Comparison of ENCODE assay signal across 1 cellular context in the genomic region with DNA sequence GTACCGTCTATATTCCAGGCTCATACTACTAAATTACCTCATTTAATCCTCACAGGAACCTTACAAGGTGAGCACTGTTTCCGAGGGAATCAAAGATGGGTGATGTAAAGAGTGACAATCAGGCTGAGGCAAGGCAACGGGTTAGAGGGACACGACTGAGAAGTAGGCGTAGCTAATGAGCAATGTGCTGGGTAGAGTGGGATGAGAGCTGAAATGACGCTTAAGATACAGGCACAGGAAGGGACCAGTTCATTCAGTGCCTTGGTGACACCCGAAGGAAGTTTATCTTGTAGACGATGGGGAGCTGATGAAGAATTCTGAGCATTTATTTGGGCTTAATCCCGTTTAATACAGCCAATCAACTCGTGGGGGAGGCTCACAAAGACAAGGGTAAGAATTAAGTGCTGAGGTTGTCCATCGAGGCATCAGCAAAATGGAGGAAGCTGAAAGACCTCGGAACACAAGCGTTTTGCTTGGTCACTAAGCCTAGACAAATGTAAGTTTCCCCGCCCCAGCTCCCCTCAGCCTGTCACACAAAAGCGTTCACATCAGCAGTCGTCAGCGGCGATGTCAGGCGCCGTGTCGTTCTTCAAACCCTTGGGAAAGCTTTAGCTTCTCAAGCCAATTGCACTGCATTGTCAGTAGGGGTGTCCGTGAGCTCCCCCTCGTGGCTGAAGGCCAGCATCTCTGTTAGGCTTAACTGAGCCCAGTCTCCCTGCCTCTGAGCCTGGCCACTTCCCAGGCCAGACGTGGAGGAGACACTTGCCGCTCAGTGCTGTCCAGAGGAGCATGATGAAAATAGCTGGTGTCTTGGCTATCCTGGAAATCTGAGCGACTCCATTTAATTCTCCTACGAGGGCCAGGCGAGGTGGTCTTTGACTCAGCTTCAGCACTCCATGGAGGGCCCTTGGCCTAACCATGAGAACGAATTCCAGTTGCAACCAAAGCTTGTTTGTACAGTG.
TF ChIP-seq lines count a peak whose summit lies in the region.

No MANE protein-coding gene starts in this region.

TF ChIP-seq in HepG2, 621 proteins besides CTCF, POLR2A, EP300 and RAD21 (continued from another document and continues in another):
- TF ChIP-seq, protein P1, sequence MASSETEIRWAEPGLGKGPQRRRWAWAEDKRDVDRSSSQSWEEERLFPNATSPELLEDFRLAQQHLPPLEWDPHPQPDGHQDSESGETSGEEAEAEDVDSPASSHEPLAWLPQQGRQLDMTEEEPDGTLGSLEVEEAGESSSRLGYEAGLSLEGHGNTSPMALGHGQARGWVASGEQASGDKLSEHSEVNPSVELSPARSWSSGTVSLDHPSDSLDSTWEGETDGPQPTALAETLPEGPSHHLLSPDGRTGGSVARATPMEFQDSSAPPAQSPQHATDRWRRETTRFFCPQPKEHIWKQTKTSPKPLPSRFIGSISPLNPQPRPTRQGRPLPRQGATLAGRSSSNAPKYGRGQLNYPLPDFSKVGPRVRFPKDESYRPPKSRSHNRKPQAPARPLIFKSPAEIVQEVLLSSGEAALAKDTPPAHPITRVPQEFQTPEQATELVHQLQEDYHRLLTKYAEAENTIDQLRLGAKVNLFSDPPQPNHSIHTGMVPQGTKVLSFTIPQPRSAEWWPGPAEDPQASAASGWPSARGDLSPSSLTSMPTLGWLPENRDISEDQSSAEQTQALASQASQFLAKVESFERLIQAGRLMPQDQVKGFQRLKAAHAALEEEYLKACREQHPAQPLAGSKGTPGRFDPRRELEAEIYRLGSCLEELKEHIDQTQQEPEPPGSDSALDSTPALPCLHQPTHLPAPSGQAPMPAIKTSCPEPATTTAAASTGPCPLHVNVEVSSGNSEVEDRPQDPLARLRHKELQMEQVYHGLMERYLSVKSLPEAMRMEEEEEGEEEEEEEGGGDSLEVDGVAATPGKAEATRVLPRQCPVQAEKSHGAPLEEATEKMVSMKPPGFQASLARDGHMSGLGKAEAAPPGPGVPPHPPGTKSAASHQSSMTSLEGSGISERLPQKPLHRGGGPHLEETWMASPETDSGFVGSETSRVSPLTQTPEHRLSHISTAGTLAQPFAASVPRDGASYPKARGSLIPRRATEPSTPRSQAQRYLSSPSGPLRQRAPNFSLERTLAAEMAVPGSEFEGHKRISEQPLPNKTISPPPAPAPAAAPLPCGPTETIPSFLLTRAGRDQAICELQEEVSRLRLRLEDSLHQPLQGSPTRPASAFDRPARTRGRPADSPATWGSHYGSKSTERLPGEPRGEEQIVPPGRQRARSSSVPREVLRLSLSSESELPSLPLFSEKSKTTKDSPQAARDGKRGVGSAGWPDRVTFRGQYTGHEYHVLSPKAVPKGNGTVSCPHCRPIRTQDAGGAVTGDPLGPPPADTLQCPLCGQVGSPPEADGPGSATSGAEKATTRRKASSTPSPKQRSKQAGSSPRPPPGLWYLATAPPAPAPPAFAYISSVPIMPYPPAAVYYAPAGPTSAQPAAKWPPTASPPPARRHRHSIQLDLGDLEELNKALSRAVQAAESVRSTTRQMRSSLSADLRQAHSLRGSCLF (CRISPR knock-in tag; IDR thresholded peaks at IDR 0.05; ENCODE audit: borderline replicate concordance) = peak; percentile 55; the same call in 1 of the 2 replicates
- 0 out of 2 replicates have a peak, but pooled peaks have one; percentile 77 for TF ChIP-seq FIP1L1 (IDR thresholded peaks at IDR 0.05; ENCODE audit: borderline replicate concordance, insufficient read depth, low read depth, low read length)
- TF ChIP-seq ZNF331 (CRISPR knock-in tag; IDR thresholded peaks at IDR 0.05) = peak; percentile 86
- 0 out of 2 replicates have a peak, but pooled peaks have one; percentile 85 for TF ChIP-seq ZNF350 (CRISPR knock-in tag; IDR thresholded peaks at IDR 0.05; ENCODE audit: borderline replicate concordance, low read depth)
- TF ChIP-seq, protein P2, sequence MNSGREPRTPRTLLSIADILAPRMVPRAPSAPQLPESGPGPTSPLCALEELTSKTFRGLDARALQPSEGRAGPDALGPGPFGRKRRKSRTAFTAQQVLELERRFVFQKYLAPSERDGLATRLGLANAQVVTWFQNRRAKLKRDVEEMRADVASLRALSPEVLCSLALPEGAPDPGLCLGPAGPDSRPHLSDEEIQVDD (CRISPR knock-in tag; IDR thresholded peaks at IDR 0.05; ENCODE audit: borderline replicate concordance) = peak; percentile 73; the same call in 1 of the 2 replicates
- TF ChIP-seq ZFP62 (CRISPR knock-in tag; IDR thresholded peaks at IDR 0.05) = no peak
- TF ChIP-seq ZFP36L1 (CRISPR knock-in tag; IDR thresholded peaks at IDR 0.05) = no peak
- no peak for TF ChIP-seq PRMT3 (CRISPR knock-in tag; IDR thresholded peaks at IDR 0.05; ENCODE audit: borderline replicate concordance, low read depth)
- TF ChIP-seq, protein P3, sequence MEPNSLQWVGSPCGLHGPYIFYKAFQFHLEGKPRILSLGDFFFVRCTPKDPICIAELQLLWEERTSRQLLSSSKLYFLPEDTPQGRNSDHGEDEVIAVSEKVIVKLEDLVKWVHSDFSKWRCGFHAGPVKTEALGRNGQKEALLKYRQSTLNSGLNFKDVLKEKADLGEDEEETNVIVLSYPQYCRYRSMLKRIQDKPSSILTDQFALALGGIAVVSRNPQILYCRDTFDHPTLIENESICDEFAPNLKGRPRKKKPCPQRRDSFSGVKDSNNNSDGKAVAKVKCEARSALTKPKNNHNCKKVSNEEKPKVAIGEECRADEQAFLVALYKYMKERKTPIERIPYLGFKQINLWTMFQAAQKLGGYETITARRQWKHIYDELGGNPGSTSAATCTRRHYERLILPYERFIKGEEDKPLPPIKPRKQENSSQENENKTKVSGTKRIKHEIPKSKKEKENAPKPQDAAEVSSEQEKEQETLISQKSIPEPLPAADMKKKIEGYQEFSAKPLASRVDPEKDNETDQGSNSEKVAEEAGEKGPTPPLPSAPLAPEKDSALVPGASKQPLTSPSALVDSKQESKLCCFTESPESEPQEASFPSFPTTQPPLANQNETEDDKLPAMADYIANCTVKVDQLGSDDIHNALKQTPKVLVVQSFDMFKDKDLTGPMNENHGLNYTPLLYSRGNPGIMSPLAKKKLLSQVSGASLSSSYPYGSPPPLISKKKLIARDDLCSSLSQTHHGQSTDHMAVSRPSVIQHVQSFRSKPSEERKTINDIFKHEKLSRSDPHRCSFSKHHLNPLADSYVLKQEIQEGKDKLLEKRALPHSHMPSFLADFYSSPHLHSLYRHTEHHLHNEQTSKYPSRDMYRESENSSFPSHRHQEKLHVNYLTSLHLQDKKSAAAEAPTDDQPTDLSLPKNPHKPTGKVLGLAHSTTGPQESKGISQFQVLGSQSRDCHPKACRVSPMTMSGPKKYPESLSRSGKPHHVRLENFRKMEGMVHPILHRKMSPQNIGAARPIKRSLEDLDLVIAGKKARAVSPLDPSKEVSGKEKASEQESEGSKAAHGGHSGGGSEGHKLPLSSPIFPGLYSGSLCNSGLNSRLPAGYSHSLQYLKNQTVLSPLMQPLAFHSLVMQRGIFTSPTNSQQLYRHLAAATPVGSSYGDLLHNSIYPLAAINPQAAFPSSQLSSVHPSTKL (CRISPR knock-in tag; IDR thresholded peaks at IDR 0.05) = peak; percentile 36; the same call in 1 of the 2 replicates
- TF ChIP-seq NFKB2 (CRISPR knock-in tag; IDR thresholded peaks at IDR 0.05; ENCODE audit: borderline replicate concordance) = 0 out of 2 replicates have a peak, but pooled peaks have one; percentile 88
- TF ChIP-seq TOPORS (CRISPR knock-in tag; IDR thresholded peaks at IDR 0.05) = no peak
- peak; percentile 39; the same call in 1 of the 2 replicates for TF ChIP-seq ZFX (CRISPR knock-in tag; IDR thresholded peaks at IDR 0.05; ENCODE audit: low read depth)
- no peak for TF ChIP-seq ZNF629 (CRISPR knock-in tag; conservative IDR thresholded peaks at IDR 0.05)
- 0 out of 2 replicates have a peak, but pooled peaks have one; percentile 23 for TF ChIP-seq ZNF780A (CRISPR knock-in tag; IDR thresholded peaks at IDR 0.05)
- no peak for TF ChIP-seq FOXO1 (CRISPR knock-in tag; IDR thresholded peaks at IDR 0.05)
- peak; percentile 84; the same call in 1 of the 2 replicates for TF ChIP-seq KDM2A (CRISPR knock-in tag; IDR thresholded peaks at IDR 0.05; ENCODE audit: borderline replicate concordance, low read depth)
- TF ChIP-seq ZEB1 (IDR thresholded peaks at IDR 0.05; ENCODE audit: insufficient replicate concordance, low read depth) = no peak
- TF ChIP-seq, protein P4, sequence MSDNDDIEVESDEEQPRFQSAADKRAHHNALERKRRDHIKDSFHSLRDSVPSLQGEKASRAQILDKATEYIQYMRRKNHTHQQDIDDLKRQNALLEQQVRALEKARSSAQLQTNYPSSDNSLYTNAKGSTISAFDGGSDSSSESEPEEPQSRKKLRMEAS (IDR thresholded peaks at IDR 0.05) = 0 out of 2 replicates have a peak, but pooled peaks have one; percentile 30
- TF ChIP-seq, protein P5, sequence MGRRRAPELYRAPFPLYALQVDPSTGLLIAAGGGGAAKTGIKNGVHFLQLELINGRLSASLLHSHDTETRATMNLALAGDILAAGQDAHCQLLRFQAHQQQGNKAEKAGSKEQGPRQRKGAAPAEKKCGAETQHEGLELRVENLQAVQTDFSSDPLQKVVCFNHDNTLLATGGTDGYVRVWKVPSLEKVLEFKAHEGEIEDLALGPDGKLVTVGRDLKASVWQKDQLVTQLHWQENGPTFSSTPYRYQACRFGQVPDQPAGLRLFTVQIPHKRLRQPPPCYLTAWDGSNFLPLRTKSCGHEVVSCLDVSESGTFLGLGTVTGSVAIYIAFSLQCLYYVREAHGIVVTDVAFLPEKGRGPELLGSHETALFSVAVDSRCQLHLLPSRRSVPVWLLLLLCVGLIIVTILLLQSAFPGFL (CRISPR knock-in tag; IDR thresholded peaks at IDR 0.05) = 0 out of 2 replicates have a peak, but pooled peaks have one; percentile 53
- no peak for TF ChIP-seq U2AF2 (IDR thresholded peaks at IDR 0.05; ENCODE audit: low read depth, low read length)
- peak; percentile 44; the same call in 1 of the 2 replicates for TF ChIP-seq KDM4B (CRISPR knock-in tag; IDR thresholded peaks at IDR 0.05)
- TF ChIP-seq TEAD2 (CRISPR knock-in tag; IDR thresholded peaks at IDR 0.05) = no peak
- 0 out of 2 replicates have a peak, but pooled peaks have one; percentile 78 for TF ChIP-seq ZNF230 (CRISPR knock-in tag; IDR thresholded peaks at IDR 0.05)
- TF ChIP-seq BORCS8-MEF2B (CRISPR knock-in tag; IDR thresholded peaks at IDR 0.05) = 0 out of 2 replicates have a peak, but pooled peaks have one; percentile 70
- TF ChIP-seq, protein P6, sequence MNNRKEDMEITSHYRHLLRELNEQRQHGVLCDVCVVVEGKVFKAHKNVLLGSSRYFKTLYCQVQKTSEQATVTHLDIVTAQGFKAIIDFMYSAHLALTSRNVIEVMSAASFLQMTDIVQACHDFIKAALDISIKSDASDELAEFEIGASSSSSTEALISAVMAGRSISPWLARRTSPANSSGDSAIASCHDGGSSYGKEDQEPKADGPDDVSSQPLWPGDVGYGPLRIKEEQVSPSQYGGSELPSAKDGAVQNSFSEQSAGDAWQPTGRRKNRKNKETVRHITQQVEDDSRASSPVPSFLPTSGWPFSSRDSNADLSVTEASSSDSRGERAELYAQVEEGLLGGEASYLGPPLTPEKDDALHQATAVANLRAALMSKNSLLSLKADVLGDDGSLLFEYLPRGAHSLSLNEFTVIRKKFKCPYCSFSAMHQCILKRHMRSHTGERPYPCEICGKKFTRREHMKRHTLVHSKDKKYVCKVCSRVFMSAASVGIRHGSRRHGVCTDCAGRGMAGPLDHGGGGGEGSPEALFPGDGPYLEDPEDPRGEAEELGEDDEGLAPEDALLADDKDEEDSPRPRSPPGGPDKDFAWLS (CRISPR knock-in tag; IDR thresholded peaks at IDR 0.05; ENCODE audit: borderline replicate concordance) = no peak
- TF ChIP-seq FOXC1 (CRISPR knock-in tag; IDR thresholded peaks at IDR 0.05; ENCODE audit: borderline replicate concordance) = peak; percentile 17; the same call in 1 of the 2 replicates
- TF ChIP-seq, protein P7, sequence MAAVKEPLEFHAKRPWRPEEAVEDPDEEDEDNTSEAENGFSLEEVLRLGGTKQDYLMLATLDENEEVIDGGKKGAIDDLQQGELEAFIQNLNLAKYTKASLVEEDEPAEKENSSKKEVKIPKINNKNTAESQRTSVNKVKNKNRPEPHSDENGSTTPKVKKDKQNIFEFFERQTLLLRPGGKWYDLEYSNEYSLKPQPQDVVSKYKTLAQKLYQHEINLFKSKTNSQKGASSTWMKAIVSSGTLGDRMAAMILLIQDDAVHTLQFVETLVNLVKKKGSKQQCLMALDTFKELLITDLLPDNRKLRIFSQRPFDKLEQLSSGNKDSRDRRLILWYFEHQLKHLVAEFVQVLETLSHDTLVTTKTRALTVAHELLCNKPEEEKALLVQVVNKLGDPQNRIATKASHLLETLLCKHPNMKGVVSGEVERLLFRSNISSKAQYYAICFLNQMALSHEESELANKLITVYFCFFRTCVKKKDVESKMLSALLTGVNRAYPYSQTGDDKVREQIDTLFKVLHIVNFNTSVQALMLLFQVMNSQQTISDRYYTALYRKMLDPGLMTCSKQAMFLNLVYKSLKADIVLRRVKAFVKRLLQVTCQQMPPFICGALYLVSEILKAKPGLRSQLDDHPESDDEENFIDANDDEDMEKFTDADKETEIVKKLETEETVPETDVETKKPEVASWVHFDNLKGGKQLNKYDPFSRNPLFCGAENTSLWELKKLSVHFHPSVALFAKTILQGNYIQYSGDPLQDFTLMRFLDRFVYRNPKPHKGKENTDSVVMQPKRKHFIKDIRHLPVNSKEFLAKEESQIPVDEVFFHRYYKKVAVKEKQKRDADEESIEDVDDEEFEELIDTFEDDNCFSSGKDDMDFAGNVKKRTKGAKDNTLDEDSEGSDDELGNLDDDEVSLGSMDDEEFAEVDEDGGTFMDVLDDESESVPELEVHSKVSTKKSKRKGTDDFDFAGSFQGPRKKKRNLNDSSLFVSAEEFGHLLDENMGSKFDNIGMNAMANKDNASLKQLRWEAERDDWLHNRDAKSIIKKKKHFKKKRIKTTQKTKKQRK (IDR thresholded peaks at IDR 0.05; ENCODE audit: low read length) = no peak
- TF ChIP-seq CEBPB (IDR thresholded peaks at IDR 0.05; ENCODE audit: borderline replicate concordance, low read depth, low read length) = 0 out of 2 replicates have a peak, but pooled peaks have one; percentile 0
- TF ChIP-seq ZNF33B (CRISPR knock-in tag; IDR thresholded peaks at IDR 0.05) = no peak
- no peak for TF ChIP-seq KDM6A (CRISPR knock-in tag; IDR thresholded peaks at IDR 0.05; ENCODE audit: low read depth)
- no peak for TF ChIP-seq NCOA1 (CRISPR knock-in tag; IDR thresholded peaks at IDR 0.05)
- TF ChIP-seq KDM5B (CRISPR knock-in tag; IDR thresholded peaks at IDR 0.05; ENCODE audit: borderline replicate concordance) = no peak
- no peak for TF ChIP-seq HES4 (CRISPR knock-in tag; IDR thresholded peaks at IDR 0.05; ENCODE audit: borderline replicate concordance)
- TF ChIP-seq PLRG1 (conservative IDR thresholded peaks at IDR 0.05) = no peak
- TF ChIP-seq, protein P8, sequence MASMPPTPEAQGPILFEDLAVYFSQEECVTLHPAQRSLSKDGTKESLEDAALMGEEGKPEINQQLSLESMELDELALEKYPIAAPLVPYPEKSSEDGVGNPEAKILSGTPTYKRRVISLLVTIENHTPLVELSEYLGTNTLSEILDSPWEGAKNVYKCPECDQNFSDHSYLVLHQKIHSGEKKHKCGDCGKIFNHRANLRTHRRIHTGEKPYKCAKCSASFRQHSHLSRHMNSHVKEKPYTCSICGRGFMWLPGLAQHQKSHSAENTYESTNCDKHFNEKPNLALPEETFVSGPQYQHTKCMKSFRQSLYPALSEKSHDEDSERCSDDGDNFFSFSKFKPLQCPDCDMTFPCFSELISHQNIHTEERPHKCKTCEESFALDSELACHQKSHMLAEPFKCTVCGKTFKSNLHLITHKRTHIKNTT (CRISPR knock-in tag; IDR thresholded peaks at IDR 0.05) = no peak
- 0 out of 2 replicates have a peak, but pooled peaks have one; percentile 26 for TF ChIP-seq KDM3A (CRISPR knock-in tag; IDR thresholded peaks at IDR 0.05; ENCODE audit: low read depth)
- 0 out of 2 replicates have a peak, but pooled peaks have one; percentile 4 for TF ChIP-seq SMARCE1 (IDR thresholded peaks at IDR 0.05; ENCODE audit: borderline replicate concordance)
- TF ChIP-seq PAX8 (CRISPR knock-in tag; IDR thresholded peaks at IDR 0.05; ENCODE audit: borderline replicate concordance) = no peak
- 0 out of 2 replicates have a peak, but pooled peaks have one; percentile 47 for TF ChIP-seq MIXL1 (CRISPR knock-in tag; IDR thresholded peaks at IDR 0.05)
- TF ChIP-seq ZNF777 (CRISPR knock-in tag; IDR thresholded peaks at IDR 0.05) = peak; percentile 46; the same call in 1 of the 2 replicates
